Comparison of ENCODE assay signal across 6 cellular contexts in genomic region chr7:143704813-143705212, GRCh38. TPM values are rescaled to one million over a fixed set of nuclear protein-coding genes. Genes with fewer than 3 reads are reported as not detected.
"Had no signal": no experiment of that assay in that cellular context is flagged by ENCODE, and none has a peak within 500 bp of the region (broad histone marks: within the 10 kb centered on the region; RNA-seq: fewer than 3 reads in every experiment).

No MANE protein-coding gene starts in this region.

RNA-seq across cellular contexts. Expression of gene CTAGE6, which starts 52.7 kb away (rescaled TPM):
- total RNA-seq: GM23338, H1, H4, H7, H9 had no signal
- polyA plus RNA-seq: GM23248, GM23338, H1 had no signal
